ENCODE assay signal across 8 cellular contexts in the genomic region with DNA sequence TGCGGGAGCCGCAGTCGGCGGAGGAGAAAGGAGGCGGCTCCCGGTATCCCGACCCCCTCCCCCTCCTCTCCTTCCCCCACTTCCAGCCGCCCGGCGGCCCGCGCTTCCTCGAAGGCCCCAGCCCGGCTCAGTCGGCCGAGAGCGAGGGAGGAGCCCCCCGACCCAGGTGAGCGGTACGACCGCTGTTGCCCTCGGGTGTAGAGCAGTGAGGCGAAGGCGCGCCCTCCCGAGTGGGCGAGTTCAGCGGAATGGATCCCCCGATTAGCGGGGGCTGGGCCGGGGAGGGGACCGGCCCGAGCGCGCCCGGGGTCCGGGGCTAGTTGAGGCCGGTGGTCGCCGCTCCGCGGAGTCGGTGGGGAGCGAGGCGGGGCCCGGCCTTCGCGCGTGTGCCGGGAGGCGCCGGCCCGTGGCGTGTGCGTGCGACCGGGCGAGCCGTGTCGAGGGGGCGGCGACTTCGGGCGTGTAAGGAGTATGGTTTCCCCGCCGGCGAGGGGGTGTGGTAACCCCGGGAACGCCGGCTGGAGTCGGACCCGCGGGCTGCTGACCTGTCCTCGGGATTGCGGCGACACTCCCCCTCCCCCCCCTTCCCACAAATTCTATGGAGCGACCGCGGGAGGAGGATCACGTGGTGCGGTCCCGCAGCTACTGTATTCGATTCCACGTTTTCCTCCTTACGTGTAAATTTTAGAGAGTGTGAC. TPM values are rescaled to one million over a fixed set of nuclear protein-coding genes. Genes with fewer than 3 reads are reported as not detected.
DNase-seq lines count a peak whose midpoint lies in the region; ATAC-seq lines count a peak whose summit lies in the region.

No MANE protein-coding gene starts in this region.

- H3K9ac ChIP-seq in adipocyte (ENCODE audit: low read length) = peak overlapping the region; percentile 91

- no peaks in the 10 kb centered on the region for H3K9me3 ChIP-seq in adipocyte (ENCODE audit: control insufficient read depth, low read length)
- no peaks in the 10 kb centered on the region for H3K9me3 ChIP-seq in right cardiac atrium (ENCODE audit: control insufficient read depth, low read length)

- H3K36me3 ChIP-seq in adipocyte (ENCODE audit: control insufficient read depth, insufficient read depth, low read length, severe bottlenecking) = no peaks in the 10 kb centered on the region

- ATAC-seq in HG03097 (IDR thresholded peaks at IDR 0.05; ENCODE audit: low FRiP score, unreplicated experiment) = peak; percentile 10
- ATAC-seq in right cardiac atrium = peak; percentile 79 to 81

- DNase-seq in NCI-H1417 (lab: John Stamatoyannopoulos, UW) (peak; percentile 31 to 79 (median 72)), NCI-H1417 treated with DMSO at 0.1 percent for 48 hours (lab: John Stamatoyannopoulos, UW) (no peak), SK-N-DZ (ENCODE audit: low spot score) (peak; percentile 43), adipocyte (ENCODE audit: low read depth) (peak; percentile 87), right cardiac atrium (peak; percentile 79 to 91 (median 88)), retina (peak; percentile 74), epidermal melanocyte (ENCODE audit: insufficient read length, low spot score) (no peak)

- H3K4me3 ChIP-seq in adipocyte (ENCODE audit: low read length) (peak overlapping the region; percentile 94), right cardiac atrium (ENCODE audit: low read length) (peak overlapping the region; percentile 95)

- H3K4me1 ChIP-seq in adipocyte (ENCODE audit: control insufficient read depth, insufficient read depth, low read length) (peaks cover 39% of the 10 kb centered on the region), right cardiac atrium (ENCODE audit: control insufficient read depth, insufficient read depth, low read length) (peaks cover 3% of the 10 kb centered on the region)

- H3K27ac ChIP-seq in right cardiac atrium (ENCODE audit: low read length) = peak overlapping the region; percentile 89

- under 1% methylated on average over 83 of the region's 85 CpGs for WGBS in right cardiac atrium

- intact Hi-C loops in right cardiac atrium (cut with DNase I) = no loop called here

- H3K27me3 ChIP-seq in adipocyte (replicated peaks; ENCODE audit: control insufficient read depth, insufficient read depth, low read length) = no peaks in the 10 kb centered on the region
- H3K27me3 ChIP-seq in right cardiac atrium (ENCODE audit: control insufficient read depth, insufficient read depth) = no peaks in the 10 kb centered on the region

RNA-seq across cellular contexts. Expression of a gene that starts 0.5 kb away (rescaled TPM):
- polyA plus RNA-seq in SK-N-DZ (2014; cell fraction: cytosol; rRNA removed) = 39.0 and 47.7 TPM in 2 replicates
- 300 and 302 TPM in 2 replicates for polyA plus RNA-seq in SK-N-DZ (2014; cell fraction: nucleus; rRNA removed)
- total RNA-seq in right cardiac atrium = 10 to 100 TPM; 11.3 to 17.6 (median 15.3) TPM
- polyA plus RNA-seq in right cardiac atrium = 12.0 TPM

RNA-seq across cellular contexts. Expression of a gene that starts 35.7 kb away (rescaled TPM):
- not detected in 2 replicates for polyA plus RNA-seq in SK-N-DZ (2014; cell fraction: cytosol; rRNA removed)
- polyA plus RNA-seq in SK-N-DZ (2014; cell fraction: nucleus; rRNA removed) = not detected in 2 replicates
- total RNA-seq in right cardiac atrium = 10 to 100 TPM; 13.5 to 44.5 (median 22.6) TPM
- 49.4 TPM for polyA plus RNA-seq in right cardiac atrium

Comparison
In these comparisons a context has a peak if more than half of its experiments do, and no peak if none do; other contexts are left out.
1. DNase-seq: peak in NCI-H1417 (3 of 3), SK-N-DZ (single experiment), adipocyte (single experiment), right cardiac atrium (3 of 3) and retina (single experiment); none in NCI-H1417 treated with DMSO at 0.1 percent for 48 hours (single experiment) and epidermal melanocyte (single experiment).